ENCODE assay signal across 8 cellular contexts in the genomic region with DNA sequence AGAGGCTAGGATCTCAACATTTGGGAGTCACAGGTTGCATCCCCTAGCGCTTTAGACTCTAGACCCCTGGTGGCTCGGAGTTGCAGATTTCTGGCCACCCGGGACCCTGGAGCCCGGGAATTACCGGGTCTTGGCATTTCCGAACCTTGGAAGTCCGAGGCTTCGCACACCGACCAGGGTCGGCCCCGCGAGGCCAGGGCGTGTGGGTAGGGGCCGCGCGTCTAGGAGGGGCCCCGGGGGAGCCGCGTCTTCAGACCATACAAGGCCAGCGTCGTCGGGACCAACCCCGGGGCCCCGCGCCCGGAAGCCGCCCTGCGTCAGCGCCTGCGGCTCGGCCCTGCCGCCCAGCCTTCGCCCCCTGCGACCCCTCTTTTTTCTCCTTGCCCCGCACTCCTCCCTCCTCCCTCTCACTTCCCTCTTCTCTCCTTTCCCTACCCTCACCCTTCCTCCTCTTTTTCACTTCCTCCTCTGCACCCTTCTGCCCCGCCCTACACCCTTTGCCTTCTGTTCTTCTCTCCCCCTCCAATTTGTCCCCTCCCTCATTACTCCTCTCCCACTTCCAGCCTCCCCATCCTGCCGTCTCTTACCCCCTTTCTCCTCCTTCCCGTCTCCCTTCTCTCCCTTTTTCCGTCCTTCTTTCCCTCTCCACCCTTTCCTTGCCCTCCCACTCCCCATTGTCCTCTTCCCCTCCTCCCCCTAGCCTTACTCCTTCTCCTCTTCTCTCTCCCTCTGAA. TPM values are rescaled to one million over a fixed set of nuclear protein-coding genes. Genes with fewer than 3 reads are reported as not detected.
DNase-seq lines count a peak whose midpoint lies in the region; ATAC-seq, FAIRE-seq and TF ChIP-seq lines count a peak whose summit lies in the region.

No MANE protein-coding gene starts in this region.

- H3K27me3 ChIP-seq in brain microvascular endothelial cell (replicated peaks) (no peaks in the 10 kb centered on the region), iPS-20b (ENCODE audit: insufficient read depth, low read length) (no peaks in the 10 kb centered on the region; the same call in 1 of the 2 replicates), small intestine (ENCODE audit: control insufficient read depth in 2 of 2, insufficient read depth in 2 of 2, low read length in 2 of 2) (no peaks in the 10 kb centered on the region)

- peak overlapping the region; percentile 97 for H3K9ac ChIP-seq in iPS-20b (ENCODE audit: low read depth, low read length)

- peak; percentile 33 for TF ChIP-seq CTCF in brain microvascular endothelial cell (IDR thresholded peaks at IDR 0.05; ENCODE audit: low read depth, low read length, missing control alignments)

- peak overlapping the region; percentile 91 for H3K27ac ChIP-seq in brain microvascular endothelial cell
- H3K27ac ChIP-seq in iPS-20b (ENCODE audit: low read length), result peak overlapping the region; percentile 6
- H3K27ac ChIP-seq in small intestine (ENCODE audit: low read depth in 1 of 2, low read length in 1 of 2), result peak overlapping the region; percentile 99 to 100

- H3K4me1 ChIP-seq in iPS-20b (ENCODE audit: insufficient read depth, low read length), result peaks cover 33% of the 10 kb centered on the region
- H3K4me1 ChIP-seq in small intestine (ENCODE audit: control insufficient read depth in 2 of 2, insufficient read depth in 1 of 2, low read depth in 1 of 2, low read length in 1 of 2), result peaks cover 0 to 2% of the 10 kb centered on the region in 2 donors

- 1% methylated on average over 37 to 39 of the region's 39 CpGs for WGBS in small intestine, 3 donors

- DNase-seq in ELF-1 (ENCODE audit: low read depth, low spot score), result peak; percentile 67
- DNase-seq in HuH-7.5 (ENCODE audit: low spot score), result peak; percentile 64
- peak; percentile 33 to 84 (median 71) for DNase-seq in T-helper 2 cell
- peak; percentile 67 for DNase-seq in brain microvascular endothelial cell
- DNase-seq in small intestine, result peak; percentile 90

- H3K9me3 ChIP-seq in iPS-20b (ENCODE audit: insufficient read depth, low read depth, low read length) (no peaks in the 10 kb centered on the region), small intestine (ENCODE audit: control insufficient read depth, low read depth) (no peaks in the 10 kb centered on the region)

- no peak for FAIRE-seq in small intestine (lab: Jason Lieb, UNC)

- H3K36me3 ChIP-seq in brain microvascular endothelial cell (replicated peaks) (peaks cover 9% of the 10 kb centered on the region), iPS-20b (ENCODE audit: insufficient read depth, low read depth, low read length) (peaks cover 9% of the 10 kb centered on the region), small intestine (ENCODE audit: control insufficient read depth in 2 of 2, insufficient read depth in 2 of 2, low read length in 2 of 2) (peaks cover 5 to 10% of the 10 kb centered on the region in 2 donors)

- H3K4me3 ChIP-seq in brain microvascular endothelial cell (ENCODE audit: low read depth, low read length) (peak overlapping the region; percentile 98), iPS-20b (ENCODE audit: low read length) (peak overlapping the region; percentile 92), small intestine (ENCODE audit: low read depth in 1 of 2, low read length in 2 of 2) (peak overlapping the region; percentile 71 to 99)

- in situ Hi-C loops in brain microvascular endothelial cell (cut with HindIII; ENCODE audit: low pct_ligation_motif_present, low sequenced_read_pairs), result no loop called here

- ATAC-seq in GM19397 (IDR thresholded peaks at IDR 0.05; ENCODE audit: unreplicated experiment) (no peak), GM21367 (IDR thresholded peaks at IDR 0.05; ENCODE audit: unreplicated experiment) (no peak)

RNA-seq across cellular contexts. Expression of gene PLEKHG2, which starts 2.4 kb away (rescaled TPM):
- polyA plus RNA-seq in small intestine, result 1 to 10 TPM; 1.9 to 6.5 (median 6.1) TPM

RNA-seq across cellular contexts. Expression of gene ZFP36, which starts 3.4 kb away (rescaled TPM):
- 100 to 1,000 TPM; 104 to 222 (median 167) TPM for polyA plus RNA-seq in small intestine

RNA-seq across cellular contexts. Expression of gene MED29, which starts 18.9 kb away (rescaled TPM):
- 10 to 100 TPM; 20.3 to 29.3 (median 21.9) TPM for polyA plus RNA-seq in small intestine

RNA-seq across cellular contexts. Expression of gene PAF1, which starts 19.1 kb away (rescaled TPM):
- 10 to 100 TPM; 32.9 to 39.2 (median 36.5) TPM for polyA plus RNA-seq in small intestine

RNA-seq across cellular contexts. Expression of gene RPS16, which starts 25.7 kb away (rescaled TPM):
- 1,000 to 10,000 TPM; 1,341 to 3,643 (median 3,272) TPM for polyA plus RNA-seq in small intestine

Comparison
In these comparisons a context has a peak if more than half of its experiments do, and no peak if none do; other contexts are left out.
1. H3K27ac ChIP-seq: peak in every context shown above with its lines; median percentile 100 in small intestine; 91 in brain microvascular endothelial cell; 6 in iPS-20b.